ENCODE assay signal across 8 cellular contexts in genomic region chr15:43903864-43904290, GRCh38.
DNase-seq lines count a peak whose midpoint lies in the region; ATAC-seq, FAIRE-seq and TF ChIP-seq lines count a peak whose summit lies in the region.

No MANE protein-coding gene starts in this region.

- H3K27me3 ChIP-seq in MM.1S (replicated peaks; ENCODE audit: insufficient read depth, low read length), result no peaks in the 10 kb centered on the region
- no peaks in the 10 kb centered on the region for H3K27me3 ChIP-seq in small intestine (ENCODE audit: control insufficient read depth in 2 of 2, insufficient read depth in 2 of 2, low read length in 2 of 2)

- no peaks in the 10 kb centered on the region for H3K36me3 Mint-ChIP-seq in T-helper 2 cell treated with Interferon-gamma antibody and Interleukin-4, amounts not matched to agents 5 μg/mL and 100 μg/mL, for 36 hours (ENCODE audit: low read depth)

- H3K9ac ChIP-seq in MM.1S (ENCODE audit: low read length), result no peak overlapping the region

- H3K9me3 ChIP-seq in MM.1S (replicated peaks; ENCODE audit: insufficient read depth, low read length), result no peaks in the 10 kb centered on the region
- H3K9me3 ChIP-seq in small intestine (ENCODE audit: control insufficient read depth, low read depth), result no peaks in the 10 kb centered on the region

- DNase-seq in NCI-H1105 treated with DMSO at 0.1 percent for 48 hours (lab: John Stamatoyannopoulos, UW), result peak; percentile 30
- no peak for DNase-seq in NCI-H1105 (lab: John Stamatoyannopoulos, UW)
- DNase-seq in MM.1S, result peak; percentile 63
- peak; percentile 35 for DNase-seq in T-helper 2 cell treated with Interferon-gamma antibody and Interleukin-4, amounts not matched to agents 5 μg/mL and 100 μg/mL, for 36 hours (ENCODE audit: low spot score)
- DNase-seq in anterior cingulate cortex (lab: John Stamatoyannopoulos, UW), result peak in 37 of 58 donors; percentile 4 to 71 (median 23)
- peak; percentile 65 for DNase-seq in hepatic stellate cell (ENCODE audit: low spot score)
- peak; percentile 57 for DNase-seq in small intestine

- peak overlapping the region; percentile 55; the same call in 1 of the 2 replicates for H3K4me2 ChIP-seq in MM.1S (ENCODE audit: low read depth, low read length)

- FAIRE-seq in small intestine (lab: Jason Lieb, UNC), result no peak

- no peak overlapping the region for H3K27ac Mint-ChIP-seq in T-helper 2 cell treated with Interferon-gamma antibody and Interleukin-4, amounts not matched to agents 5 μg/mL and 100 μg/mL, for 36 hours

- no peaks in the 10 kb centered on the region for H3K27me3 Mint-ChIP-seq in T-helper 2 cell treated with Interferon-gamma antibody and Interleukin-4, amounts not matched to agents 5 μg/mL and 100 μg/mL, for 36 hours (ENCODE audit: low read depth)

- ATAC-seq in HG02973 (IDR thresholded peaks at IDR 0.05; ENCODE audit: unreplicated experiment), result no peak

- no peaks in the 10 kb centered on the region for H4K20me1 ChIP-seq in MM.1S (ENCODE audit: insufficient read depth, low read length)

- WGBS in small intestine, 3 donors, result 26 to 47% (median 38%) methylated on average over 8 of the region's 8 CpGs

- no peaks in the 10 kb centered on the region for H3K4me1 ChIP-seq in MM.1S (ENCODE audit: low read length)
- H3K4me1 ChIP-seq in small intestine (ENCODE audit: control insufficient read depth in 2 of 2, insufficient read depth in 1 of 2, low read depth in 1 of 2, low read length in 1 of 2), result no peaks in the 10 kb centered on the region

- H3K27ac ChIP-seq in MM.1S (ENCODE audit: low read length), result no peak overlapping the region
- no peak overlapping the region for H3K27ac ChIP-seq in small intestine (ENCODE audit: low read depth in 1 of 2, low read length in 1 of 2)

- H3K4me3 ChIP-seq in MM.1S (ENCODE audit: low read length), result no peak overlapping the region; the same call in 1 of the 2 replicates
- H3K4me3 ChIP-seq in small intestine (ENCODE audit: low read depth in 1 of 2, low read length in 2 of 2), result no peak overlapping the region

- no peak overlapping the region for H3K4me3 Mint-ChIP-seq in T-helper 2 cell treated with Interferon-gamma antibody and Interleukin-4, amounts not matched to agents 5 μg/mL and 100 μg/mL, for 36 hours

- H3K79me2 ChIP-seq in MM.1S (ENCODE audit: low read length), result no peaks in the 10 kb centered on the region

- H3K36me3 ChIP-seq in MM.1S (replicated peaks; ENCODE audit: insufficient read depth, low read length) (no peaks in the 10 kb centered on the region), small intestine (ENCODE audit: control insufficient read depth in 2 of 2, insufficient read depth in 2 of 2, low read length in 2 of 2) (no peaks in the 10 kb centered on the region)

- peak; percentile 93 for TF ChIP-seq CTCF in MM.1S (IDR thresholded peaks at IDR 0.05; ENCODE audit: low read length)

- no peaks in the 10 kb centered on the region for H3F3A ChIP-seq in MM.1S (ENCODE audit: insufficient read depth, low read length)

- H2AFZ ChIP-seq in MM.1S (ENCODE audit: low read length), result peak overlapping the region; percentile 54; the same call in 1 of the 2 replicates

- no peaks in the 10 kb centered on the region for H3K9me2 ChIP-seq in MM.1S (replicated peaks; ENCODE audit: insufficient read depth, low read length)

- peaks cover 3% of the 10 kb centered on the region for H3K4me1 Mint-ChIP-seq in T-helper 2 cell treated with Interferon-gamma antibody and Interleukin-4, amounts not matched to agents 5 μg/mL and 100 μg/mL, for 36 hours (ENCODE audit: low read depth)

- no peaks in the 10 kb centered on the region for H3K9me3 Mint-ChIP-seq in T-helper 2 cell treated with Interferon-gamma antibody and Interleukin-4, amounts not matched to agents 5 μg/mL and 100 μg/mL, for 36 hours
